In the genomic region with DNA sequence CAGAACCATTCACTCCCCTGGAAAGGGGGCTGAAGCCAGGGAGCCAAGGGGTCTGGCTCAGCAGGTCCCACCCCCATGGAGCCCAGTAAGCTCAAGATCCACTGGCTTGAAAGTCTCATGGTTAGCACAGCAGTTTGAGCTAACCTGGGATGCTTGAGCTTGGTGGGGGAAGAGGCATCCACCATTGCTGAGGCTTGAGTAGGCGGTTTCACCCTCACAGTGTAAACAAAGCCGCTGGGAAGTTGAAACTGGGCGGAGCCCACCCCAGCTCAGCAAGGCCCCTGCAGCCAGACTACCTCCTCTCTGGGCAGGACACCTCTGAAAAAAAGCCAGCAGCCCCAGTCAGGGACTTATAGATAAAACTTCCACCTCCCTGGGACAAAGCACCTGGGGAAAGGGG, we compare ENCODE assay signal across 35 cellular contexts.
"Had no signal": no experiment of that assay in that cellular context is flagged by ENCODE, and none has a peak within 500 bp of the region (broad histone marks: within the 10 kb centered on the region; RNA-seq: fewer than 3 reads in every experiment).

No MANE protein-coding gene starts in this region.

- H3K4me1 ChIP-seq: Peyer's patch had no signal

- H3K9me3 ChIP-seq: Peyer's patch had no signal

- H3K27ac ChIP-seq: brain microvascular endothelial cell, Peyer's patch had no signal

- DNase-seq: activated CD4-positive, alpha-beta memory T cell treated with anti-CD3 and anti-CD28 coated beads, Interleukin-2, amount 10 ng/mL, durations not matched to agents 7 days and 5 days; activated CD4-positive, alpha-beta T cell treated with anti-CD3 and anti-CD28 coated beads for 36 hours; activated CD4-positive, alpha-beta T cell treated with anti-CD3 and anti-CD28 coated beads, Interleukin-2, amount 50 U/mL, for 1 hour; activated effector memory CD4-positive, alpha-beta T cell treated with anti-CD3 and anti-CD28 coated beads, Interleukin-2, amount 50 U/mL, for 16 hours; activated naive CD4-positive, alpha-beta T cell; activated naive CD4-positive, alpha-beta T cell treated with anti-CD3 and anti-CD28 coated beads, Interleukin-2, amount 50 U/mL, for 16 hours; activated naive CD8-positive, alpha-beta T cell treated with anti-CD3 and anti-CD28 coated beads for 36 hours; activated T-cell treated with anti-CD3 and anti-CD28 coated beads, Interleukin-2, amount 50 U/mL, for 1 hour; activated T-cell treated with anti-CD3 and anti-CD28 coated beads, Interleukin-2, amount 50 U/mL, for 72 hours; amniotic stem cell; aorta; brain microvascular endothelial cell; central memory CD4-positive, alpha-beta T cell; NCI-H1105; NCI-H1417 treated with DMSO at 0.1 percent for 48 hours; NCI-H187 treated with DMSO at 0.1 percent for 48 hours; NCI-H2081; NCI-H2171 treated with DMSO at 0.1 percent for 48 hours; NCI-H2227 treated with DMSO at 0.1 percent for 48 hours; NCI-H446; NCI-H524; NCI-H69; NCI-H82; PC-3; Peyer's patch; RPMI8226; SIG-M5; T-cell; T-helper 17 cell had no signal

- H3K27me3 ChIP-seq: brain microvascular endothelial cell, Peyer's patch had no signal

- FAIRE-seq: colon, TTC549 had no signal

- H3K4me3 ChIP-seq: Peyer's patch had no signal

- H3K36me3 ChIP-seq: brain microvascular endothelial cell, Peyer's patch had no signal

- ATAC-seq: activated CD4-positive, alpha-beta T cell treated with anti-CD3 and anti-CD28 coated beads for 36 hours; activated CD4-positive, CD25-positive, alpha-beta regulatory T cell treated with anti-CD3 and anti-CD28 coated beads, Interleukin-2, amount 50 U/mL, for 24 hours; activated T-cell treated with anti-CD3 and anti-CD28 coated beads, Interleukin-2, amount 50 U/mL, for 72 hours; activated T-helper 17 cell treated with anti-CD3 and anti-CD28 coated beads, Interleukin-2, amount 50 U/mL, for 72 hours; PC-3; Right ventricle myocardium inferior; SK-N-SH treated with all-trans-retinoic acid at 6 μM for 48 hours; T-cell; T-helper 17 cell had no signal
